ENCODE assay signal across 8 cellular contexts in genomic region chr9:114108016-114108833, GRCh38. TPM values are rescaled to one million over a fixed set of nuclear protein-coding genes. Genes with fewer than 3 reads are reported as not detected.
DNase-seq lines count a peak whose midpoint lies in the region; TF ChIP-seq lines count a peak whose summit lies in the region.

No MANE protein-coding gene starts in this region.

- no peak for TF ChIP-seq POLR2A in tibial nerve (IDR thresholded peaks at IDR 0.05)

- peaks cover 0 to 19% (median 3%) of the 10 kb centered on the region in 4 donors for H3K4me1 ChIP-seq in tibial nerve

- H3K4me3 Mint-ChIP-seq in activated T-helper 2 cell treated with anti-CD3 and anti-CD28 coated beads, Interferon-gamma antibody, Interleukin-2, Interleukin-4, amounts not matched to agents 10 μg/mL and 5 μg/mL and 100 μg/mL, durations not matched to agents 14 hours and 24 hours and 36 hours (ENCODE audit: low read depth): no peak overlapping the region

- WGBS in tibial nerve, 2 donors: 37 to 39% methylated on average over 26 to 27 of the region's 28 CpGs

- H3K27ac ChIP-seq in tibial nerve: peak overlapping the region in 2 of 4 donors; percentile 36 to 64

- peaks cover 17% of the 10 kb centered on the region for H3K27me3 Mint-ChIP-seq in activated T-helper 2 cell treated with anti-CD3 and anti-CD28 coated beads, Interferon-gamma antibody, Interleukin-2, Interleukin-4, amounts not matched to agents 10 μg/mL and 5 μg/mL and 100 μg/mL, durations not matched to agents 14 hours and 24 hours and 36 hours (ENCODE audit: low read depth)

- DNase-seq in NCI-H1417 (lab: John Stamatoyannopoulos, UW) (peak; percentile 2 to 78 (median 53)), NCI-H1417 treated with DMSO at 0.1 percent for 48 hours (lab: John Stamatoyannopoulos, UW) (no peak), HUDEP-2 (lab: John Stamatoyannopoulos, UW; ENCODE audit: unreplicated experiment in 76 of 76) (peak in 50 of 76 experiments; percentile 0 to 63 (median 20)), OCI-M1 (lab: John Stamatoyannopoulos, UW) (peak; percentile 78), germinal center (ENCODE audit: low spot score) (peak; percentile 67), occipital lobe (lab: John Stamatoyannopoulos, UW) (peak; percentile 48), tibial nerve (ENCODE audit: low spot score in 2 of 2) (peak; percentile 37 to 57)
- DNase-seq in activated T-helper 2 cell treated with anti-CD3 and anti-CD28 coated beads, Interferon-gamma antibody, Interleukin-2, Interleukin-4, amounts not matched to agents 10 μg/mL and 5 μg/mL and 100 μg/mL, durations not matched to agents 14 hours and 24 hours and 36 hours (ENCODE audit: low spot score): peak; percentile 36

- H3K4me3 ChIP-seq in tibial nerve: no peak overlapping the region

- H3K36me3 Mint-ChIP-seq in activated T-helper 2 cell treated with anti-CD3 and anti-CD28 coated beads, Interferon-gamma antibody, Interleukin-2, Interleukin-4, amounts not matched to agents 10 μg/mL and 5 μg/mL and 100 μg/mL, durations not matched to agents 14 hours and 24 hours and 36 hours (ENCODE audit: low read depth): no peaks in the 10 kb centered on the region

- H3K36me3 ChIP-seq in tibial nerve: no peaks in the 10 kb centered on the region

- intact Hi-C loops in activated T-helper 2 cell treated with anti-CD3 and anti-CD28 coated beads, Interferon-gamma antibody, Interleukin-2, Interleukin-4, amounts not matched to agents 10 μg/mL and 5 μg/mL and 100 μg/mL, durations not matched to agents 14 hours and 24 hours and 36 hours (cut with micrococcal nuclease): loop anchor here (1.0 kb wide), 1 partner anchor 183 kb away; no protein-coding TSS in a partner anchor

- H3K27me3 ChIP-seq in tibial nerve: no peaks in the 10 kb centered on the region

- peak; percentile 28 to 55 for TF ChIP-seq EP300 in tibial nerve (IDR thresholded peaks at IDR 0.05)

- H3K9me3 ChIP-seq in tibial nerve: no peaks in the 10 kb centered on the region

- H3K27ac Mint-ChIP-seq in activated T-helper 2 cell treated with anti-CD3 and anti-CD28 coated beads, Interferon-gamma antibody, Interleukin-2, Interleukin-4, amounts not matched to agents 10 μg/mL and 5 μg/mL and 100 μg/mL, durations not matched to agents 14 hours and 24 hours and 36 hours: no peak overlapping the region

- peak; percentile 88 to 93 (median 90) for TF ChIP-seq CTCF in tibial nerve (IDR thresholded peaks at IDR 0.05)

- no peaks in the 10 kb centered on the region for H3K4me1 Mint-ChIP-seq in activated T-helper 2 cell treated with anti-CD3 and anti-CD28 coated beads, Interferon-gamma antibody, Interleukin-2, Interleukin-4, amounts not matched to agents 10 μg/mL and 5 μg/mL and 100 μg/mL, durations not matched to agents 14 hours and 24 hours and 36 hours (ENCODE audit: low read depth)

- H3K9me3 Mint-ChIP-seq in activated T-helper 2 cell treated with anti-CD3 and anti-CD28 coated beads, Interferon-gamma antibody, Interleukin-2, Interleukin-4, amounts not matched to agents 10 μg/mL and 5 μg/mL and 100 μg/mL, durations not matched to agents 14 hours and 24 hours and 36 hours: no peaks in the 10 kb centered on the region

RNA-seq across cellular contexts. Expression of gene KIF12, which starts 9.1 kb away (rescaled TPM):
- total RNA-seq in activated T-helper 2 cell treated with anti-CD3 and anti-CD28 coated beads, Interferon-gamma antibody, Interleukin-2, Interleukin-4, amounts not matched to agents 10 μg/mL and 5 μg/mL and 100 μg/mL, durations not matched to agents 14 hours and 24 hours and 36 hours: not detected in 2 replicates
- 3.3 TPM for total RNA-seq in occipital lobe
- not detected for total RNA-seq in tibial nerve

RNA-seq across cellular contexts. Expression of gene AMBP, which starts 30.1 kb away (rescaled TPM):
- not detected in 2 replicates for total RNA-seq in activated T-helper 2 cell treated with anti-CD3 and anti-CD28 coated beads, Interferon-gamma antibody, Interleukin-2, Interleukin-4, amounts not matched to agents 10 μg/mL and 5 μg/mL and 100 μg/mL, durations not matched to agents 14 hours and 24 hours and 36 hours
- 1.6 TPM for total RNA-seq in occipital lobe
- not detected for total RNA-seq in tibial nerve

RNA-seq across cellular contexts. Expression of gene COL27A1, which starts 47.1 kb away (rescaled TPM):
- total RNA-seq in activated T-helper 2 cell treated with anti-CD3 and anti-CD28 coated beads, Interferon-gamma antibody, Interleukin-2, Interleukin-4, amounts not matched to agents 10 μg/mL and 5 μg/mL and 100 μg/mL, durations not matched to agents 14 hours and 24 hours and 36 hours: 3.7 and 4.1 TPM in 2 replicates
- 1.4 TPM for total RNA-seq in occipital lobe
- total RNA-seq in tibial nerve: 10 to 100 TPM; 14.9 to 55.8 (median 27.7) TPM
